ENCODE assay signal across 13 cellular contexts in the genomic region with DNA sequence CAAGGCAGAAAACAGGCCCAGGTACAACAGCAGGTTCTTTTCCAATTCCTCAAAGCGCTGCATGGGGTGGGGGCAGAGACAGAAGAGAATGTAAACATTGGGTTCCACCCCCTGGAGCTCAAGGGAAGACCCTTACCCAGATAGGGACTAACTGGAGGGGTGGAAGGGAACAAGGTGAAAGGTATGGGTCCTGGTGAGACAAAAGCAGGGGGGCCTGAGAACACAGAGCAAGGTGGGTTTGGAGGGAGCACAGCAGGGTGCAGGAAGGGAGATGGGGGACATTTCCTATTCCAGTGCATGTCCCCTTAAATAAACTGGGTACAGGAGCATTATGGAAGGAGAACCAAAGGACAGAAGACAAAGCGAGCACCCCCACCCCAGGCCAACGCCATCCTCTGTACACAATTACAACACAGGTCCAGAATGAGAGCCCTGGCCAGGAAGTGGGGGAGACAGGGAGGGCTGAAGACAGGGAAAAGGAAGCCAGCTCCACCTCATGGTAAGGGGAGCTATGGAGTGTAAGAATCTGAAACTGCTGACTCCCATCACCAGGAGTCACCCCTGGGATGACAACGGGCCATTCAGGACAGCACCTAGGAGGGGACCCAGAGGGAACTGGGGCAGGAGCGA. TPM values are rescaled to one million over a fixed set of nuclear protein-coding genes. Genes with fewer than 3 reads are reported as not detected.
DNase-seq lines count a peak whose midpoint lies in the region; ATAC-seq, FAIRE-seq and TF ChIP-seq lines count a peak whose summit lies in the region.
"Had no signal": no experiment of that assay in that cellular context is flagged by ENCODE, and none has a peak within 500 bp of the region (broad histone marks: within the 10 kb centered on the region; RNA-seq: fewer than 3 reads in every experiment).

No MANE protein-coding gene starts in this region.

- FAIRE-seq in HepG2 (lab: Jason Lieb, UNC) = peak; percentile 44
- FAIRE-seq: H1 had no signal

- no peaks in the 10 kb centered on the region for H3K27me3 Mint-ChIP-seq in stimulated activated naive CD8-positive, alpha-beta T cell treated with anti-CD3 and anti-CD28 coated beads, Interleukin-15, Interleukin-2, amounts not matched to agents 100 ng/mL and 50 ng/mL, for 24 hours
- no peaks in the 10 kb centered on the region for H3K27me3 Mint-ChIP-seq in activated T-helper 1 cell treated with anti-CD3 and anti-CD28 coated beads, Interleukin-12 subunit alpha, Interleukin-12 subunit beta, Interleukin-2, Interleukin-4 antibody, amounts not matched to agents 30 ng/mL and 10 ng/mL and 1 ng/mL, durations not matched to agents 14 hours and 24 hours and 36 hours (ENCODE audit: insufficient read depth)

- peak overlapping the region; percentile 2 for H3K27ac Mint-ChIP-seq in stimulated activated naive CD8-positive, alpha-beta T cell treated with anti-CD3 and anti-CD28 coated beads, Interleukin-15, Interleukin-2, amounts not matched to agents 100 ng/mL and 50 ng/mL, for 24 hours
- peak overlapping the region; percentile 32 for H3K27ac Mint-ChIP-seq in activated T-helper 1 cell treated with anti-CD3 and anti-CD28 coated beads, Interleukin-12 subunit alpha, Interleukin-12 subunit beta, Interleukin-2, Interleukin-4 antibody, amounts not matched to agents 30 ng/mL and 10 ng/mL and 1 ng/mL, durations not matched to agents 14 hours and 24 hours and 36 hours

- H3K36me3 ChIP-seq in HepG2 (replicated peaks in 1 of 2; ENCODE audit: control insufficient read depth in 1 of 2, insufficient read depth in 2 of 2, low read length in 2 of 2) (peaks cover 11 to 42% of the 10 kb centered on the region in 2 experiments), tibial nerve (peaks cover 3 to 69% (median 12%) of the 10 kb centered on the region in 3 donors)
- H3K36me3 ChIP-seq: prostate gland had no signal

- H3K4me3 ChIP-seq in HepG2 (replicated peaks in 1 of 3; ENCODE audit: insufficient read depth in 1 of 3, low read depth in 2 of 3, low read length in 3 of 3) = no peak overlapping the region
- H3K4me3 ChIP-seq in tibial nerve = no peak overlapping the region
- H3K4me3 ChIP-seq: coronary artery had no signal

- CTCF ChIA-PET in HepG2 (lab: Yijun Ruan, JAX; ENCODE audit: low intra/inter-chr PET ratio, low total read pairs) = no interaction called here

- peaks cover 50% of the 10 kb centered on the region for H3K4me1 ChIP-seq in HepG2 (ENCODE audit: insufficient read depth, low read length)
- H3K4me1 ChIP-seq in tibial nerve = peaks cover 0 to 48% (median 24%) of the 10 kb centered on the region in 4 donors

- TF ChIP-seq RAD21 in HepG2 (CRISPR knock-in tag; IDR thresholded peaks at IDR 0.05) = no peak

- H3K9me3 ChIP-seq in HepG2 (ENCODE audit: low read length) (no peaks in the 10 kb centered on the region), tibial nerve (no peaks in the 10 kb centered on the region)
- H3K9me3 ChIP-seq: prostate gland had no signal

- 76% methylated on average over 5 of the region's 5 CpGs for WGBS in HepG2 (ENCODE audit: low lambda C conversion rate)
- 64 to 74% methylated on average over 5 of the region's 5 CpGs for WGBS in tibial nerve, 2 donors

- ATAC-seq in stimulated activated naive CD8-positive, alpha-beta T cell treated with anti-CD3 and anti-CD28 coated beads, Interleukin-15, Interleukin-2, amounts not matched to agents 100 U/mL and 50 U/mL, for 24 hours = no peak
- no peak for ATAC-seq in HepG2
- no peak for ATAC-seq in HG02588 (IDR thresholded peaks at IDR 0.05; ENCODE audit: unreplicated experiment)

- peak overlapping the region; percentile 92 for H3K27ac ChIP-seq in HepG2 (ENCODE audit: extremely low read length, insufficient read depth, low read length)
- peak overlapping the region in 1 of 4 donors; percentile 97 for H3K27ac ChIP-seq in tibial nerve

- DNase-seq in stimulated activated naive CD8-positive, alpha-beta T cell treated with anti-CD3 and anti-CD28 coated beads, Interleukin-15, Interleukin-2, amounts not matched to agents 100 U/mL and 50 U/mL, for 24 hours = no peak
- no peak for DNase-seq in activated T-helper 1 cell treated with anti-CD3 and anti-CD28 coated beads, Interleukin-12 subunit alpha, Interleukin-12 subunit beta, Interleukin-2, Interleukin-4 antibody, amounts not matched to agents 30 ng/mL and 10 ng/mL and 1 ng/mL, durations not matched to agents 14 hours and 24 hours and 36 hours (ENCODE audit: low spot score)
- DNase-seq in HepG2 (ENCODE audit: low spot score) (peak; percentile 36), ecto neural progenitor cell (ENCODE audit: low spot score) (no peak), NCI-H1436 (lab: John Stamatoyannopoulos, UW) (no peak), tibial nerve (ENCODE audit: low spot score in 2 of 2) (no peak)
- DNase-seq: KBM-7, mammary epithelial cell had no signal

- no TSS peak for BruUV-seq in HepG2 (replicated peaks; lab: Mats Ljungman, UMichigan)

- H3K27me3 ChIP-seq in HepG2 (ENCODE audit: control insufficient read depth in 1 of 2, insufficient read depth in 2 of 2, low read length in 2 of 2) (no peaks in the 10 kb centered on the region; a peak in 1 of 5 replicates), tibial nerve (no peaks in the 10 kb centered on the region)

- POLR2A ChIA-PET in HepG2 (lab: Yijun Ruan, JAX) = interaction anchor here (0.8 to 6.7 kb wide), 9 partner anchors 8 to 73 kb away, joined by 3 to 94 read pairs (median 5); partner anchors contain the start of genes DCTPP1, TBC1D10B, ZNF48 and ZNF771

- peaks cover 32% of the 10 kb centered on the region for H3K4me1 Mint-ChIP-seq in stimulated activated naive CD8-positive, alpha-beta T cell treated with anti-CD3 and anti-CD28 coated beads, Interleukin-15, Interleukin-2, amounts not matched to agents 100 ng/mL and 50 ng/mL, for 24 hours (ENCODE audit: low read depth)
- H3K4me1 Mint-ChIP-seq in activated T-helper 1 cell treated with anti-CD3 and anti-CD28 coated beads, Interleukin-12 subunit alpha, Interleukin-12 subunit beta, Interleukin-2, Interleukin-4 antibody, amounts not matched to agents 30 ng/mL and 10 ng/mL and 1 ng/mL, durations not matched to agents 14 hours and 24 hours and 36 hours (ENCODE audit: low read depth) = peaks cover 31% of the 10 kb centered on the region

- in situ Hi-C loops in HepG2 (cut with HindIII; ENCODE audit: extremely low pct_ligation_motif_present, low pct_unique_long_range_greater_than_20kb) = loop anchor here (10.0 kb wide), 1 partner anchor 258 kb away; the partner anchor contains the start of gene ZNF689

- H4K20me1 ChIP-seq in HepG2 (ENCODE audit: insufficient read depth, low read length) = no peaks in the 10 kb centered on the region

- peaks cover 23% of the 10 kb centered on the region for H3K79me2 ChIP-seq in HepG2 (ENCODE audit: insufficient read depth, low read length)

- TF ChIP-seq POLR2A in HepG2 (IDR thresholded peaks at IDR 0.05; ENCODE audit: insufficient read depth in 1 of 2, low read depth in 2 of 2, low read length in 2 of 2) (peak in 1 of 2 experiments; percentile 24; a peak in 1 of 4 replicates), tibial nerve (IDR thresholded peaks at IDR 0.05) (no peak)

- peaks cover 35% of the 10 kb centered on the region for H3K36me3 Mint-ChIP-seq in stimulated activated naive CD8-positive, alpha-beta T cell treated with anti-CD3 and anti-CD28 coated beads, Interleukin-15, Interleukin-2, amounts not matched to agents 100 ng/mL and 50 ng/mL, for 24 hours (ENCODE audit: low read depth)
- peaks cover 40% of the 10 kb centered on the region for H3K36me3 Mint-ChIP-seq in activated T-helper 1 cell treated with anti-CD3 and anti-CD28 coated beads, Interleukin-12 subunit alpha, Interleukin-12 subunit beta, Interleukin-2, Interleukin-4 antibody, amounts not matched to agents 30 ng/mL and 10 ng/mL and 1 ng/mL, durations not matched to agents 14 hours and 24 hours and 36 hours (ENCODE audit: low read depth)

- no peaks in the 10 kb centered on the region for H3K9me3 Mint-ChIP-seq in stimulated activated naive CD8-positive, alpha-beta T cell treated with anti-CD3 and anti-CD28 coated beads, Interleukin-15, Interleukin-2, amounts not matched to agents 100 ng/mL and 50 ng/mL, for 24 hours
- no peaks in the 10 kb centered on the region for H3K9me3 Mint-ChIP-seq in activated T-helper 1 cell treated with anti-CD3 and anti-CD28 coated beads, Interleukin-12 subunit alpha, Interleukin-12 subunit beta, Interleukin-2, Interleukin-4 antibody, amounts not matched to agents 30 ng/mL and 10 ng/mL and 1 ng/mL, durations not matched to agents 14 hours and 24 hours and 36 hours

- no peak overlapping the region for H2AFZ ChIP-seq in HepG2 (ENCODE audit: low read length)

- intact Hi-C loops in activated T-helper 1 cell treated with anti-CD3 and anti-CD28 coated beads, Interleukin-12 subunit alpha, Interleukin-12 subunit beta, Interleukin-2, Interleukin-4 antibody, amounts not matched to agents 30 ng/mL and 10 ng/mL and 1 ng/mL, durations not matched to agents 14 hours and 24 hours and 36 hours (cut with micrococcal nuclease) = no loop called here
- intact Hi-C loops in HepG2 (cut with micrococcal nuclease; ENCODE audit: unreplicated experiment) = no loop called here

- TF ChIP-seq EP300 in HepG2 (IDR thresholded peaks at IDR 0.05; ENCODE audit: low read depth in 2 of 2, low read length in 2 of 2) (no peak), HepG2 (CRISPR knock-in tag; IDR thresholded peaks at IDR 0.05; ENCODE audit: borderline replicate concordance) (no peak), tibial nerve (IDR thresholded peaks at IDR 0.05) (no peak)

- no peak overlapping the region; the same call in none of the 2 replicates for H3K9ac ChIP-seq in HepG2 (ENCODE audit: insufficient read depth, low read depth, low read length)

- no peak overlapping the region for H3K4me3 Mint-ChIP-seq in stimulated activated naive CD8-positive, alpha-beta T cell treated with anti-CD3 and anti-CD28 coated beads, Interleukin-15, Interleukin-2, amounts not matched to agents 100 ng/mL and 50 ng/mL, for 24 hours
- H3K4me3 Mint-ChIP-seq in activated T-helper 1 cell treated with anti-CD3 and anti-CD28 coated beads, Interleukin-12 subunit alpha, Interleukin-12 subunit beta, Interleukin-2, Interleukin-4 antibody, amounts not matched to agents 30 ng/mL and 10 ng/mL and 1 ng/mL, durations not matched to agents 14 hours and 24 hours and 36 hours = peak overlapping the region; percentile 4

- peak overlapping the region; percentile 95; the same call in 1 of the 2 replicates for H3K4me2 ChIP-seq in HepG2 (ENCODE audit: low read depth, low read length)

- TF ChIP-seq CTCF in HepG2 (CRISPR knock-in tag; IDR thresholded peaks at IDR 0.05) (peak; percentile 38), tibial nerve (IDR thresholded peaks at IDR 0.05) (no peak)

RNA-seq across cellular contexts. Expression of gene CD2BP2, which starts 2.1 kb away (rescaled TPM):
- 100 and 104 TPM in 2 replicates for total RNA-seq in activated T-helper 1 cell treated with anti-CD3 and anti-CD28 coated beads, Interleukin-12 subunit alpha, Interleukin-12 subunit beta, Interleukin-2, Interleukin-4 antibody, amounts not matched to agents 30 ng/mL and 10 ng/mL and 1 ng/mL, durations not matched to agents 14 hours and 24 hours and 36 hours
- 54.6 and 69.9 TPM in 2 replicates for total RNA-seq in HepG2 (2016; rRNA removed; fragmentation: Illumina TruSeq; extraction: Trizol)
- 7.2 and 8.0 TPM in 2 replicates for total RNA-seq in HepG2 (2016; cell fraction: cytosol; rRNA removed; fragmentation: Illumina TruSeq; extraction: Trizol; ENCODE audit: low read depth)
- 57.2 and 72.6 TPM in 2 replicates for total RNA-seq in HepG2 (2016; cell fraction: insoluble cytoplasmic fraction; rRNA removed; fragmentation: Illumina TruSeq; extraction: Trizol)
- total RNA-seq in HepG2 (2016; cell fraction: membrane; rRNA removed; fragmentation: Illumina TruSeq; extraction: Trizol) = 18.8 and 20.2 TPM in 2 replicates
- 24.2 and 28.9 TPM in 2 replicates for total RNA-seq in HepG2 (2016; cell fraction: nucleus; rRNA removed; fragmentation: Illumina TruSeq; extraction: Trizol)
- polyA plus RNA-seq in HepG2 (2011; rRNA removed) = 24.9 and 27.3 TPM in 2 replicates
- polyA plus RNA-seq in HepG2 (2011; cell fraction: cytosol; rRNA removed) = 26.5 and 26.7 TPM in 2 replicates
- polyA plus RNA-seq in HepG2 (2011; cell fraction: nucleus; rRNA removed) = 52.6 and 55.8 TPM in 2 replicates
- 25.0 and 28.0 TPM in 2 replicates for polyA plus RNA-seq in HepG2 (2012)
- 8.5 and 10.2 TPM in 2 replicates for polyA plus RNA-seq in HepG2 (2016; cell fraction: cytosol; fragmentation: Illumina TruSeq; extraction: Trizol; ENCODE audit: low read depth)
- 76.1 and 78.5 TPM in 2 replicates for polyA plus RNA-seq in HepG2 (2016; cell fraction: insoluble cytoplasmic fraction; fragmentation: Illumina TruSeq; extraction: Trizol; ENCODE audit: low read depth)
- polyA plus RNA-seq in HepG2 (2016; cell fraction: membrane; fragmentation: Illumina TruSeq; extraction: Trizol; ENCODE audit: low read depth) = 16.5 and 17.6 TPM in 2 replicates
- polyA plus RNA-seq in HepG2 (2016; cell fraction: nucleus; fragmentation: Illumina TruSeq; extraction: Trizol; ENCODE audit: insufficient read depth, low read depth) = 49.1 and 51.4 TPM in 2 replicates
- 21.5 and 32.4 TPM in 2 replicates for polyA minus RNA-seq in HepG2 (2011; rRNA and poly(A)+ RNA removed; ENCODE audit: low replicate concordance)
- 8.9 and 11.3 TPM in 2 replicates for polyA minus RNA-seq in HepG2 (2011; cell fraction: cytosol; rRNA and poly(A)+ RNA removed)
- polyA minus RNA-seq in HepG2 (2011; cell fraction: nucleus; rRNA and poly(A)+ RNA removed) = 14.0 and 20.5 TPM in 2 replicates
- 10 to 100 TPM; 31.8 to 42.7 (median 36.1) TPM for total RNA-seq in tibial nerve

RNA-seq across cellular contexts. Expression of gene TBC1D10B, which starts 13.1 kb away (rescaled TPM):
- total RNA-seq in activated T-helper 1 cell treated with anti-CD3 and anti-CD28 coated beads, Interleukin-12 subunit alpha, Interleukin-12 subunit beta, Interleukin-2, Interleukin-4 antibody, amounts not matched to agents 30 ng/mL and 10 ng/mL and 1 ng/mL, durations not matched to agents 14 hours and 24 hours and 36 hours = 68.9 and 73.6 TPM in 2 replicates
- total RNA-seq in HepG2 (2016; rRNA removed; fragmentation: Illumina TruSeq; extraction: Trizol) = 20.8 and 24.8 TPM in 2 replicates
- 8.6 and 8.9 TPM in 2 replicates for total RNA-seq in HepG2 (2016; cell fraction: cytosol; rRNA removed; fragmentation: Illumina TruSeq; extraction: Trizol; ENCODE audit: low read depth)
- 16.6 and 24.3 TPM in 2 replicates for total RNA-seq in HepG2 (2016; cell fraction: insoluble cytoplasmic fraction; rRNA removed; fragmentation: Illumina TruSeq; extraction: Trizol)
- 26.7 and 28.1 TPM in 2 replicates for total RNA-seq in HepG2 (2016; cell fraction: membrane; rRNA removed; fragmentation: Illumina TruSeq; extraction: Trizol)
- 15.5 and 19.2 TPM in 2 replicates for total RNA-seq in HepG2 (2016; cell fraction: nucleus; rRNA removed; fragmentation: Illumina TruSeq; extraction: Trizol)
- polyA plus RNA-seq in HepG2 (2011; rRNA removed) = 15.7 and 16.4 TPM in 2 replicates
- 18.9 and 22.7 TPM in 2 replicates for polyA plus RNA-seq in HepG2 (2011; cell fraction: cytosol; rRNA removed)
- polyA plus RNA-seq in HepG2 (2011; cell fraction: nucleus; rRNA removed) = 33.2 and 34.9 TPM in 2 replicates
- 25.6 and 28.2 TPM in 2 replicates for polyA plus RNA-seq in HepG2 (2012)
- 8.5 and 9.1 TPM in 2 replicates for polyA plus RNA-seq in HepG2 (2016; cell fraction: cytosol; fragmentation: Illumina TruSeq; extraction: Trizol; ENCODE audit: low read depth)
- polyA plus RNA-seq in HepG2 (2016; cell fraction: insoluble cytoplasmic fraction; fragmentation: Illumina TruSeq; extraction: Trizol; ENCODE audit: low read depth) = 22.6 and 31.2 TPM in 2 replicates
- 21.4 and 25.0 TPM in 2 replicates for polyA plus RNA-seq in HepG2 (2016; cell fraction: membrane; fragmentation: Illumina TruSeq; extraction: Trizol; ENCODE audit: low read depth)
- 36.3 and 37.8 TPM in 2 replicates for polyA plus RNA-seq in HepG2 (2016; cell fraction: nucleus; fragmentation: Illumina TruSeq; extraction: Trizol; ENCODE audit: insufficient read depth, low read depth)
- polyA minus RNA-seq in HepG2 (2011; rRNA and poly(A)+ RNA removed; ENCODE audit: low replicate concordance) = 31.9 and 51.8 TPM in 2 replicates
- polyA minus RNA-seq in HepG2 (2011; cell fraction: cytosol; rRNA and poly(A)+ RNA removed) = 20.0 and 23.4 TPM in 2 replicates
- 15.0 and 15.1 TPM in 2 replicates for polyA minus RNA-seq in HepG2 (2011; cell fraction: nucleus; rRNA and poly(A)+ RNA removed)
- total RNA-seq in tibial nerve = 10 to 100 TPM; 25.6 to 52.2 (median 31.1) TPM

RNA-seq across cellular contexts. Expression of gene MYL11, which starts 17.4 kb away (rescaled TPM):
- total RNA-seq in activated T-helper 1 cell treated with anti-CD3 and anti-CD28 coated beads, Interleukin-12 subunit alpha, Interleukin-12 subunit beta, Interleukin-2, Interleukin-4 antibody, amounts not matched to agents 30 ng/mL and 10 ng/mL and 1 ng/mL, durations not matched to agents 14 hours and 24 hours and 36 hours = 2.0 and 2.7 TPM in 2 replicates
- not detected in 2 replicates for total RNA-seq in HepG2 (2016; rRNA removed; fragmentation: Illumina TruSeq; extraction: Trizol)
- not detected in 2 replicates for total RNA-seq in HepG2 (2016; cell fraction: cytosol; rRNA removed; fragmentation: Illumina TruSeq; extraction: Trizol; ENCODE audit: low read depth)
- not detected in 2 replicates for total RNA-seq in HepG2 (2016; cell fraction: insoluble cytoplasmic fraction; rRNA removed; fragmentation: Illumina TruSeq; extraction: Trizol)
- total RNA-seq in HepG2 (2016; cell fraction: membrane; rRNA removed; fragmentation: Illumina TruSeq; extraction: Trizol) = 0.62 TPM in 1 of 2 replicates, not detected in the other
- total RNA-seq in HepG2 (2016; cell fraction: nucleus; rRNA removed; fragmentation: Illumina TruSeq; extraction: Trizol) = not detected in 2 replicates
- not detected in 2 replicates for polyA plus RNA-seq in HepG2 (2011; rRNA removed)
- not detected in 2 replicates for polyA plus RNA-seq in HepG2 (2011; cell fraction: cytosol; rRNA removed)
- not detected in 2 replicates for polyA plus RNA-seq in HepG2 (2011; cell fraction: nucleus; rRNA removed)
- not detected in 2 replicates for polyA plus RNA-seq in HepG2 (2012)
- 0.72 and 1.3 TPM in 2 replicates for polyA plus RNA-seq in HepG2 (2016; cell fraction: cytosol; fragmentation: Illumina TruSeq; extraction: Trizol; ENCODE audit: low read depth)
- not detected in 2 replicates for polyA plus RNA-seq in HepG2 (2016; cell fraction: insoluble cytoplasmic fraction; fragmentation: Illumina TruSeq; extraction: Trizol; ENCODE audit: low read depth)
- polyA plus RNA-seq in HepG2 (2016; cell fraction: membrane; fragmentation: Illumina TruSeq; extraction: Trizol; ENCODE audit: low read depth) = 0.87 TPM in 1 of 2 replicates, not detected in the other
- not detected in 2 replicates for polyA plus RNA-seq in HepG2 (2016; cell fraction: nucleus; fragmentation: Illumina TruSeq; extraction: Trizol; ENCODE audit: insufficient read depth, low read depth)
- polyA minus RNA-seq in HepG2 (2011; rRNA and poly(A)+ RNA removed; ENCODE audit: low replicate concordance) = not detected in 2 replicates
- polyA minus RNA-seq in HepG2 (2011; cell fraction: cytosol; rRNA and poly(A)+ RNA removed) = not detected in 2 replicates
- not detected in 2 replicates for polyA minus RNA-seq in HepG2 (2011; cell fraction: nucleus; rRNA and poly(A)+ RNA removed)
- not detected for total RNA-seq in tibial nerve
- total RNA-seq: mammary epithelial cell had no signal

RNA-seq across cellular contexts. Expression of gene SEPTIN1, which starts 25.2 kb away (rescaled TPM):
- total RNA-seq in activated T-helper 1 cell treated with anti-CD3 and anti-CD28 coated beads, Interleukin-12 subunit alpha, Interleukin-12 subunit beta, Interleukin-2, Interleukin-4 antibody, amounts not matched to agents 30 ng/mL and 10 ng/mL and 1 ng/mL, durations not matched to agents 14 hours and 24 hours and 36 hours = 195 and 200 TPM in 2 replicates
- total RNA-seq in HepG2 (2016; rRNA removed; fragmentation: Illumina TruSeq; extraction: Trizol) (0.18 and 0.27 TPM in 2 replicates), tibial nerve (1 to 10 TPM in 3 of 4 donors, not detected in 1; 1.4 to 4.8 (median 3.6) TPM)
- total RNA-seq in HepG2 (2016; cell fraction: cytosol; rRNA removed; fragmentation: Illumina TruSeq; extraction: Trizol; ENCODE audit: low read depth) = 0.18 and 0.51 TPM in 2 replicates
- total RNA-seq in HepG2 (2016; cell fraction: insoluble cytoplasmic fraction; rRNA removed; fragmentation: Illumina TruSeq; extraction: Trizol) = 0.17 and 0.18 TPM in 2 replicates
- total RNA-seq in HepG2 (2016; cell fraction: membrane; rRNA removed; fragmentation: Illumina TruSeq; extraction: Trizol) = 0.28 and 0.68 TPM in 2 replicates
- not detected in 2 replicates for total RNA-seq in HepG2 (2016; cell fraction: nucleus; rRNA removed; fragmentation: Illumina TruSeq; extraction: Trizol)
- polyA plus RNA-seq in HepG2 (2011; rRNA removed) = 0.67 and 0.94 TPM in 2 replicates
- 0.56 and 0.76 TPM in 2 replicates for polyA plus RNA-seq in HepG2 (2011; cell fraction: cytosol; rRNA removed)
- polyA plus RNA-seq in HepG2 (2011; cell fraction: nucleus; rRNA removed) = 1.0 and 1.3 TPM in 2 replicates
- polyA plus RNA-seq in HepG2 (2012) = 1.1 and 1.7 TPM in 2 replicates
- polyA plus RNA-seq in HepG2 (2016; cell fraction: cytosol; fragmentation: Illumina TruSeq; extraction: Trizol; ENCODE audit: low read depth) = 4.2 and 4.6 TPM in 2 replicates
- polyA plus RNA-seq in HepG2 (2016; cell fraction: insoluble cytoplasmic fraction; fragmentation: Illumina TruSeq; extraction: Trizol; ENCODE audit: low read depth) = 0.76 and 0.85 TPM in 2 replicates
- 3.3 and 3.8 TPM in 2 replicates for polyA plus RNA-seq in HepG2 (2016; cell fraction: membrane; fragmentation: Illumina TruSeq; extraction: Trizol; ENCODE audit: low read depth)
- polyA plus RNA-seq in HepG2 (2016; cell fraction: nucleus; fragmentation: Illumina TruSeq; extraction: Trizol; ENCODE audit: insufficient read depth, low read depth) = 0.65 and 1.1 TPM in 2 replicates
- 0.24 TPM in 1 of 2 replicates, not detected in the other for polyA minus RNA-seq in HepG2 (2011; rRNA and poly(A)+ RNA removed; ENCODE audit: low replicate concordance)
- not detected in 2 replicates for polyA minus RNA-seq in HepG2 (2011; cell fraction: cytosol; rRNA and poly(A)+ RNA removed)
- 0.13 TPM in 1 of 2 replicates, not detected in the other for polyA minus RNA-seq in HepG2 (2011; cell fraction: nucleus; rRNA and poly(A)+ RNA removed)

RNA-seq across cellular contexts. Expression of gene ZNF48, which starts 38.0 kb away (rescaled TPM):
- 20.2 and 21.4 TPM in 2 replicates for total RNA-seq in activated T-helper 1 cell treated with anti-CD3 and anti-CD28 coated beads, Interleukin-12 subunit alpha, Interleukin-12 subunit beta, Interleukin-2, Interleukin-4 antibody, amounts not matched to agents 30 ng/mL and 10 ng/mL and 1 ng/mL, durations not matched to agents 14 hours and 24 hours and 36 hours
- 10.9 and 12.3 TPM in 2 replicates for total RNA-seq in HepG2 (2016; rRNA removed; fragmentation: Illumina TruSeq; extraction: Trizol)
- 2.3 and 2.9 TPM in 2 replicates for total RNA-seq in HepG2 (2016; cell fraction: cytosol; rRNA removed; fragmentation: Illumina TruSeq; extraction: Trizol; ENCODE audit: low read depth)
- total RNA-seq in HepG2 (2016; cell fraction: insoluble cytoplasmic fraction; rRNA removed; fragmentation: Illumina TruSeq; extraction: Trizol) = 10.9 and 12.6 TPM in 2 replicates
- 8.8 and 8.9 TPM in 2 replicates for total RNA-seq in HepG2 (2016; cell fraction: membrane; rRNA removed; fragmentation: Illumina TruSeq; extraction: Trizol)
- total RNA-seq in HepG2 (2016; cell fraction: nucleus; rRNA removed; fragmentation: Illumina TruSeq; extraction: Trizol) = 5.4 and 7.9 TPM in 2 replicates
- 9.9 and 11.7 TPM in 2 replicates for polyA plus RNA-seq in HepG2 (2011; rRNA removed)
- polyA plus RNA-seq in HepG2 (2011; cell fraction: cytosol; rRNA removed) = 7.8 and 10.1 TPM in 2 replicates
- polyA plus RNA-seq in HepG2 (2011; cell fraction: nucleus; rRNA removed) = 9.4 and 11.4 TPM in 2 replicates
- polyA plus RNA-seq in HepG2 (2012) = 7.7 and 10.5 TPM in 2 replicates
- polyA plus RNA-seq in HepG2 (2016; cell fraction: cytosol; fragmentation: Illumina TruSeq; extraction: Trizol; ENCODE audit: low read depth) = 2.1 and 2.6 TPM in 2 replicates
- polyA plus RNA-seq in HepG2 (2016; cell fraction: insoluble cytoplasmic fraction; fragmentation: Illumina TruSeq; extraction: Trizol; ENCODE audit: low read depth) = 11.0 and 11.9 TPM in 2 replicates
- 5.4 and 6.0 TPM in 2 replicates for polyA plus RNA-seq in HepG2 (2016; cell fraction: membrane; fragmentation: Illumina TruSeq; extraction: Trizol; ENCODE audit: low read depth)
- 11.3 and 12.2 TPM in 2 replicates for polyA plus RNA-seq in HepG2 (2016; cell fraction: nucleus; fragmentation: Illumina TruSeq; extraction: Trizol; ENCODE audit: insufficient read depth, low read depth)
- 7.6 and 12.0 TPM in 2 replicates for polyA minus RNA-seq in HepG2 (2011; rRNA and poly(A)+ RNA removed; ENCODE audit: low replicate concordance)
- polyA minus RNA-seq in HepG2 (2011; cell fraction: cytosol; rRNA and poly(A)+ RNA removed) = 4.8 and 5.3 TPM in 2 replicates
- 4.1 and 5.0 TPM in 2 replicates for polyA minus RNA-seq in HepG2 (2011; cell fraction: nucleus; rRNA and poly(A)+ RNA removed)
- total RNA-seq in tibial nerve = 1 to 10 TPM; 5.5 to 7.5 (median 7.3) TPM
